ENCODE assay signal across 8 cellular contexts in the genomic region with DNA sequence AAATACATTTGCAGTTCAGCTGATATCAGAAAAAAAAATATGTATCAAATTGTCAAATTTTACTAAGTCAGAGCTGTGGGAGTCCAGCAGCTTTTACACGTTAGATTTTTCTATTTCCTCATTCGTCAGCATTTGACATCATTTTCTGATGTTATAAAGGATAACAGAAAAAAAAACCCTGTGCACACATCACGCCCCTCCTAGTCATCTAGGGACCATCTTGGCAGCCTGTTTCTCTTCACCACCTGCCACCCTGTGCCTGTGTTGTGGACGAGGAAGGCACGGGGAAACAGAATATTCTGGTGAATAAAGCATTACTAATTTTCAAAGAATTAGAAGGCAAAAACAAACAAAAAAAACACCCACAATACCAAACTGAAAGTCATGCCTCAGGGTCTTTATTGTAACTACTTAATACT. TPM values are rescaled to one million over a fixed set of nuclear protein-coding genes. Genes with fewer than 3 reads are reported as not detected.
A peak's percentile ranks its signal among the peaks of the same experiment; 100 is the strongest.
DNase-seq lines count a peak whose midpoint lies in the region; ATAC-seq, FAIRE-seq and TF ChIP-seq lines count a peak whose summit lies in the region.
"Had no signal": no experiment of that assay in that cellular context is flagged by ENCODE, and none has a peak within 500 bp of the region (broad histone marks: within the 10 kb centered on the region; RNA-seq: fewer than 3 reads in every experiment).

No MANE protein-coding gene starts in this region.

- H3K27ac ChIP-seq in K562 (ENCODE audit: extremely low read depth, low read depth, low read length) = peak overlapping the region; percentile 59
- H3K27ac ChIP-seq: colonic mucosa had no signal

- POLR2A ChIA-PET in K562 (lab: Yijun Ruan, JAX) = interaction anchor here (0.7 to 1.3 kb wide), 5 partner anchors 9 to 654 kb away, joined by 3 to 8 read pairs (median 4); partner anchors contain the start of gene B4GALT5

- DNase-seq in EL (peak; percentile 65), NCI-H2171 (lab: John Stamatoyannopoulos, UW) (peak; percentile 83), K562 (ENCODE audit: extremely low read depth in 1 of 4, low spot score in 3 of 4) (no peak), osteocyte (ENCODE audit: extremely low spot score, unreplicated experiment) (peak; percentile 15), posterior cingulate gyrus (no peak), amniotic stem cell (lab: John Stamatoyannopoulos, UW) (no peak)
- DNase-seq: colonic mucosa had no signal

- in situ Hi-C loops in K562 (cut with MboI) = no loop called here

- FAIRE-seq in K562 (lab: Jason Lieb, UNC) = no peak

- TF ChIP-seq EP300 in K562 (IDR thresholded peaks at IDR 0.05; ENCODE audit: low read length) = no peak; the same call in 1 of the 2 replicates

- H3K9ac ChIP-seq in K562 (ENCODE audit: insufficient read depth in 1 of 2, low read depth in 2 of 2, low read length in 2 of 2) = peak overlapping the region in 1 of 2 experiments; percentile 40; a peak in 1 of 4 replicates

- H3K4me3 ChIP-seq in K562 = no peak overlapping the region
- H3K4me3 ChIP-seq: colonic mucosa had no signal

- TF ChIP-seq CTCF in K562 (IDR thresholded peaks at IDR 0.05 in 2 of 3, conservative IDR thresholded peaks at IDR 0.05 in 1 of 3; ENCODE audit: insufficient read depth in 2 of 3, low read depth in 1 of 3, low read length in 3 of 3) (no peak), osteocyte (IDR thresholded peaks at IDR 0.05) (no peak)

- peaks cover 14% of the 10 kb centered on the region; the same call in 2 of the 3 replicates for H3K36me3 ChIP-seq in K562 (ENCODE audit: control insufficient read depth, insufficient read depth, low read length)
- H3K36me3 ChIP-seq: colonic mucosa had no signal

- CTCF ChIA-PET in K562 (lab: Yijun Ruan, JAX; ENCODE audit: low intra/inter-chr PET ratio) = no interaction called here

- intact Hi-C loops in K562 (cut with micrococcal nuclease) = loop anchor here (2.0 kb wide), 1 partner anchor 91 kb away; no protein-coding TSS in a partner anchor
- intact Hi-C loops in posterior cingulate gyrus (cut with DNase I) = no loop called here

- H3K27ac Mint-ChIP-seq in osteocyte (ENCODE audit: unreplicated experiment) = peak overlapping the region; percentile 95

- no peaks in the 10 kb centered on the region for H3K9me3 ChIP-seq in K562 (replicated peaks; ENCODE audit: control insufficient read depth, insufficient read depth, low read depth, low read length)
- H3K9me3 ChIP-seq: colonic mucosa had no signal

- ATAC-seq in K562 (peak; percentile 34), HG02571 (IDR thresholded peaks at IDR 0.05; ENCODE audit: unreplicated experiment) (no peak)

- WGBS in K562 (ENCODE audit: insufficient coverage, low coverage, missing lambda C conversion rate) = 10% methylated on average over 5 of the region's 5 CpGs

- H3K36me3 Mint-ChIP-seq in osteocyte (ENCODE audit: unreplicated experiment) = no peaks in the 10 kb centered on the region

- no TSS peak for BruUV-seq in K562 (replicated peaks; lab: Mats Ljungman, UMichigan)

- TF ChIP-seq POLR2A in K562 (conservative IDR thresholded peaks at IDR 0.05) = no peak

- H4K20me1 ChIP-seq in K562 (replicated peaks; ENCODE audit: control insufficient read depth, insufficient read depth, low read length) = peaks cover 4% of the 10 kb centered on the region; the same call in 1 of the 2 replicates

- H3K27me3 ChIP-seq in K562 (ENCODE audit: control insufficient read depth in 2 of 2, insufficient read depth in 2 of 2, low read length in 2 of 2) = no peaks in the 10 kb centered on the region
- H3K27me3 ChIP-seq: colonic mucosa had no signal

- H3K4me3 Mint-ChIP-seq in osteocyte (ENCODE audit: unreplicated experiment) = no peak overlapping the region

- TF ChIP-seq RAD21 in K562 (CRISPR knock-in tag; conservative IDR thresholded peaks at IDR 0.05 in 1 of 2, IDR thresholded peaks at IDR 0.05 in 1 of 2) = no peak

- peaks cover 64% of the 10 kb centered on the region for H3K4me1 Mint-ChIP-seq in osteocyte (ENCODE audit: unreplicated experiment)

- H3K4me2 ChIP-seq in K562 (ENCODE audit: insufficient read depth, low read length) = no peak overlapping the region

- no peaks in the 10 kb centered on the region for H3K9me1 ChIP-seq in K562 (ENCODE audit: control insufficient read depth, insufficient read depth, low read length)

- H3K79me2 ChIP-seq in K562 (ENCODE audit: control insufficient read depth, insufficient read depth, low read length) = peaks cover 98% of the 10 kb centered on the region

- no peaks in the 10 kb centered on the region for H3K9me3 Mint-ChIP-seq in osteocyte (ENCODE audit: unreplicated experiment)

- H3K4me1 ChIP-seq in K562 (replicated peaks in 1 of 2; ENCODE audit: control insufficient read depth in 2 of 2, insufficient read depth in 2 of 2, low read length in 2 of 2) = peaks cover 11 to 40% of the 10 kb centered on the region in 2 experiments

- H2AFZ ChIP-seq in K562 (ENCODE audit: low read depth, low read length) = no peak overlapping the region

- H3K27me3 Mint-ChIP-seq in osteocyte (ENCODE audit: unreplicated experiment) = no peaks in the 10 kb centered on the region

TF ChIP-seq in K562, 482 proteins besides CTCF, POLR2A, EP300 and RAD21 (continues in another document):
- TF ChIP-seq TSHZ1 (CRISPR knock-in tag; IDR thresholded peaks at IDR 0.05) = no peak
- no peak for TF ChIP-seq STAG1 (CRISPR knock-in tag; IDR thresholded peaks at IDR 0.05; ENCODE audit: borderline replicate concordance)
- TF ChIP-seq ZNF75A (CRISPR knock-in tag; IDR thresholded peaks at IDR 0.05) = no peak
- peak; percentile 60; the same call in 1 of the 2 replicates for TF ChIP-seq CREM (IDR thresholded peaks at IDR 0.05; ENCODE audit: low read depth)
- TF ChIP-seq UBTF (IDR thresholded peaks at IDR 0.05; ENCODE audit: borderline replicate concordance in 1 of 2, low read depth in 2 of 2, low read length in 2 of 2) = no peak
- peak; percentile 38; the same call in 1 of the 2 replicates for TF ChIP-seq ZNF316 (IDR thresholded peaks at IDR 0.05)
- no peak for TF ChIP-seq PHF20 (IDR thresholded peaks at IDR 0.05; ENCODE audit: partially characterized antibody)
- no peak for TF ChIP-seq ZFPM2 (CRISPR knock-in tag; IDR thresholded peaks at IDR 0.05)
- TF ChIP-seq CBFA2T2 (conservative IDR thresholded peaks at IDR 0.05) = no peak

RNA-seq across cellular contexts. Expression of gene B4GALT5, which starts 12.4 kb away (rescaled TPM):
- total RNA-seq in K562 (2011; cell fraction: chromatin; rRNA removed; ENCODE audit: low replicate concordance) = 25.2 and 26.6 TPM in 2 replicates
- total RNA-seq in K562 (2011; cell fraction: nucleolus; rRNA removed) = 24.6 and 27.5 TPM in 2 replicates
- 39.2 and 61.3 TPM in 2 replicates for total RNA-seq in K562 (2011; cell fraction: nucleoplasm; rRNA removed)
- total RNA-seq in K562 (2014; rRNA removed) (8.5 and 9.6 TPM in 2 replicates), K562 (2014; rRNA removed; fragmentation: Illumina TruSeq; extraction: Trizol) (23.4 and 24.2 TPM in 2 replicates), K562 (2015; rRNA removed; fragmentation: Illumina TruSeq; extraction: Trizol) (24.1 and 25.4 TPM in 2 replicates), K562 (2021) (23.7 and 25.7 TPM in 2 replicates), osteocyte (45.4 TPM in 2 replicates)
- polyA plus RNA-seq in K562 (2011; rRNA removed) (22.2 and 32.4 TPM in 2 replicates), K562 (2014; fragmentation: Illumina TruSeq; extraction: Trizol) (30.9 and 32.6 TPM in 2 replicates), K562 (2014; fragmentation: Nextera tagmentation; extraction: Ambion mirVana) (10 to 100 TPM; 12.2 to 17.5 TPM), K562 (2014; rRNA removed) (16.4 and 20.0 TPM in 2 replicates)
- polyA plus RNA-seq in K562 (2011; cell fraction: cytosol; rRNA removed) = 23.3 and 23.6 TPM in 2 replicates
- 12.0 and 14.7 TPM in 2 replicates for polyA plus RNA-seq in K562 (2011; cell fraction: nucleus; rRNA removed)
- polyA plus RNA-seq in K562 (2012) = 10.9 and 18.2 TPM in 2 replicates
- polyA minus RNA-seq in K562 (2011; rRNA and poly(A)+ RNA removed) = 31.7 and 44.1 TPM in 2 replicates
- polyA minus RNA-seq in K562 (2011; cell fraction: cytosol; rRNA and poly(A)+ RNA removed) = 17.4 and 24.1 TPM in 2 replicates
- 5.0 and 6.2 TPM in 2 replicates for polyA minus RNA-seq in K562 (2011; cell fraction: nucleus; rRNA and poly(A)+ RNA removed)

Comparison
In these comparisons a context has a peak if more than half of its experiments do, and no peak if none do; other contexts are left out.
1. DNase-seq: peak in EL (single experiment), NCI-H2171 (single experiment) and osteocyte (single experiment); none in K562 (0 of 4), posterior cingulate gyrus (0 of 10) and amniotic stem cell (single experiment).